In genomic region chr7:28179081-28180030, GRCh38 we compare ENCODE assay signal across 8 cellular contexts. TPM values are rescaled to one million over a fixed set of nuclear protein-coding genes. Genes with fewer than 3 reads are reported as not detected.
DNase-seq lines count a peak whose midpoint lies in the region; ATAC-seq, FAIRE-seq and TF ChIP-seq lines count a peak whose summit lies in the region.

No MANE protein-coding gene starts in this region.

- no peak for TF ChIP-seq CTCF in CD8-positive, alpha-beta T cell (IDR thresholded peaks at IDR 0.05)
- TF ChIP-seq CTCF in cardiac muscle cell (IDR thresholded peaks at IDR 0.05; ENCODE audit: low read depth, low read length) (no peak), pancreas (IDR thresholded peaks at IDR 0.05) (no peak), type B pancreatic cell (conservative IDR thresholded peaks at IDR 0.05) (no peak)

- POLR2A ChIA-PET in CD8-positive, alpha-beta T cell (lab: Charles Lee) = no interaction called here

- peak overlapping the region; percentile 12 for H3K27ac ChIP-seq in CD8-positive, alpha-beta T cell (ENCODE audit: low read depth, low read length)
- H3K27ac ChIP-seq in cardiac muscle cell (no peak overlapping the region), pancreas (peak overlapping the region; percentile 37 to 64 (median 50))

- in situ Hi-C loops in SK-MEL-5 (cut with HindIII; ENCODE audit: low pct_unique_long_range_greater_than_20kb, low sequenced_read_pairs) = no loop called here

- peak; percentile 45 to 82 (median 73) for DNase-seq in CD8-positive, alpha-beta T cell
- DNase-seq in HT1080 (ENCODE audit: low read depth) = peak; percentile 32
- peak; percentile 73 for DNase-seq in SK-MEL-5 (ENCODE audit: low read depth, low spot score)
- peak; percentile 70 for DNase-seq in activated naive CD4-positive, alpha-beta T cell treated with anti-CD3 and anti-CD28 coated beads, Interleukin-2, amount 50 U/mL, for 16 hours
- DNase-seq in cardiac muscle cell (ENCODE audit: low read depth in 1 of 2, low spot score in 1 of 2) = peak; percentile 69 to 86
- DNase-seq in pancreas = peak; percentile 67 to 89 (median 76)
- no peak for DNase-seq in type B pancreatic cell (ENCODE audit: extremely low spot score, unreplicated experiment)

- no peaks in the 10 kb centered on the region for H3K9me3 ChIP-seq in CD8-positive, alpha-beta T cell (ENCODE audit: low read length)
- no peaks in the 10 kb centered on the region for H3K9me3 ChIP-seq in cardiac muscle cell (ENCODE audit: low read depth)
- no peaks in the 10 kb centered on the region for H3K9me3 ChIP-seq in pancreas

- H3K27ac Mint-ChIP-seq in CD8-positive, alpha-beta T cell = peak overlapping the region; percentile 60
- peak overlapping the region; percentile 30 for H3K27ac Mint-ChIP-seq in type B pancreatic cell

- CTCF ChIA-PET in CD8-positive, alpha-beta T cell (lab: Charles Lee) = no interaction called here

- no peaks in the 10 kb centered on the region for H3K27me3 Mint-ChIP-seq in CD8-positive, alpha-beta T cell (ENCODE audit: low read depth)
- peaks cover 43% of the 10 kb centered on the region for H3K27me3 Mint-ChIP-seq in type B pancreatic cell

- no peak for FAIRE-seq in pancreas (lab: Jason Lieb, UNC)

- H3K9me3 Mint-ChIP-seq in CD8-positive, alpha-beta T cell = no peaks in the 10 kb centered on the region
- H3K9me3 Mint-ChIP-seq in type B pancreatic cell = no peaks in the 10 kb centered on the region

- intact Hi-C loops in CD8-positive, alpha-beta T cell (cut with DNase I, micrococcal nuclease) = loop anchor here (2.0 to 10.0 kb wide), 6 partner anchors 82 to 1315 kb away; partner anchors contain the start of genes HIBADH (in 2 of the 2), SKAP2 (in 1 of the 2) and TAX1BP1 (in 1 of the 2)
- intact Hi-C loops in pancreas (cut with DNase I) = no loop called here

- H3K4me1 Mint-ChIP-seq in CD8-positive, alpha-beta T cell (ENCODE audit: low read depth) = peaks cover 15% of the 10 kb centered on the region
- peaks cover 8% of the 10 kb centered on the region for H3K4me1 Mint-ChIP-seq in type B pancreatic cell (ENCODE audit: unreplicated experiment)

- WGBS in pancreas, 2 donors = 1 to 3% methylated on average over 34 to 97 of the region's 97 CpGs

- peak; percentile 70 for ATAC-seq in CD8-positive, alpha-beta T cell
- ATAC-seq in GM19467 (IDR thresholded peaks at IDR 0.05; ENCODE audit: unreplicated experiment) = peak; percentile 65
- ATAC-seq in pancreas = peak; percentile 74 to 85 (median 81)

- H3K4me3 Mint-ChIP-seq in CD8-positive, alpha-beta T cell = peak overlapping the region; percentile 82
- peak overlapping the region; percentile 79 for H3K4me3 Mint-ChIP-seq in type B pancreatic cell

- peaks cover 7% of the 10 kb centered on the region for H3K4me1 ChIP-seq in CD8-positive, alpha-beta T cell (ENCODE audit: insufficient read depth, low read length)
- H3K4me1 ChIP-seq in cardiac muscle cell (ENCODE audit: low read depth) (peaks cover 30% of the 10 kb centered on the region), pancreas (peaks cover 3 to 14% (median 7%) of the 10 kb centered on the region in 3 donors)

- H3K27me3 ChIP-seq in CD8-positive, alpha-beta T cell (ENCODE audit: insufficient read depth, low read length) = no peaks in the 10 kb centered on the region
- H3K27me3 ChIP-seq in cardiac muscle cell = peaks cover 4% of the 10 kb centered on the region
- H3K27me3 ChIP-seq in pancreas = no peaks in the 10 kb centered on the region

- H3K36me3 ChIP-seq in CD8-positive, alpha-beta T cell (ENCODE audit: insufficient read depth, low read length) = no peaks in the 10 kb centered on the region
- H3K36me3 ChIP-seq in cardiac muscle cell (no peaks in the 10 kb centered on the region), pancreas (no peaks in the 10 kb centered on the region)

- no peaks in the 10 kb centered on the region for H3K36me3 Mint-ChIP-seq in CD8-positive, alpha-beta T cell
- no peaks in the 10 kb centered on the region for H3K36me3 Mint-ChIP-seq in type B pancreatic cell

- H3K4me3 ChIP-seq in CD8-positive, alpha-beta T cell (ENCODE audit: low read depth, low read length) = peak overlapping the region; percentile 38
- peak overlapping the region; percentile 71 for H3K4me3 ChIP-seq in cardiac muscle cell
- peak overlapping the region; percentile 55 to 78 (median 66) for H3K4me3 ChIP-seq in pancreas

RNA-seq across cellular contexts. Expression of gene JAZF1, which starts 1.2 kb away (rescaled TPM):
- total RNA-seq in CD8-positive, alpha-beta T cell = 1 to 10 TPM; 6.0 to 6.1 TPM
- 2.8 and 5.4 TPM in 2 replicates for total RNA-seq in HT1080 (2014; rRNA removed; shearing (Covaris generic))
- 8.4 and 10.7 TPM in 2 replicates for polyA plus RNA-seq in HT1080 (2015; cell fraction: cytosol; rRNA removed)
- 4.1 and 5.2 TPM in 2 replicates for polyA plus RNA-seq in HT1080 (2015; cell fraction: nucleus; rRNA removed)
- 15.3 and 19.2 TPM in 2 replicates for total RNA-seq in SK-MEL-5 (2014; rRNA removed; shearing (Covaris generic))
- polyA plus RNA-seq in SK-MEL-5 (2015; cell fraction: cytosol; rRNA removed) = 19.8 and 22.6 TPM in 2 replicates
- 9.1 and 12.2 TPM in 2 replicates for polyA plus RNA-seq in SK-MEL-5 (2015; cell fraction: nucleus; rRNA removed)
- total RNA-seq in cardiac muscle cell (6.1 and 9.8 TPM in 2 replicates), pancreas (10 to 100 TPM in 2 of 6 donors, 1 to 10 TPM in 4; 4.3 to 13.9 (median 6.0) TPM), type B pancreatic cell (ENCODE audit: low replicate concordance) (3.9 and 4.9 TPM in 2 replicates)
- polyA plus RNA-seq in cardiac muscle cell (11.3 and 12.3 TPM in 2 replicates), pancreas (10 to 100 TPM in 1 of 2 donors, 1 to 10 TPM in 1; 4.0 to 13.1 TPM)

Comparison
In these comparisons a context has a peak if more than half of its experiments do, and no peak if none do; other contexts are left out.
1. intact Hi-C loops: an anchor here in CD8-positive, alpha-beta T cell (2.0 to 10.0 kb wide); none called in pancreas.